8 cellular contexts compared by ENCODE assay signal in the genomic region with DNA sequence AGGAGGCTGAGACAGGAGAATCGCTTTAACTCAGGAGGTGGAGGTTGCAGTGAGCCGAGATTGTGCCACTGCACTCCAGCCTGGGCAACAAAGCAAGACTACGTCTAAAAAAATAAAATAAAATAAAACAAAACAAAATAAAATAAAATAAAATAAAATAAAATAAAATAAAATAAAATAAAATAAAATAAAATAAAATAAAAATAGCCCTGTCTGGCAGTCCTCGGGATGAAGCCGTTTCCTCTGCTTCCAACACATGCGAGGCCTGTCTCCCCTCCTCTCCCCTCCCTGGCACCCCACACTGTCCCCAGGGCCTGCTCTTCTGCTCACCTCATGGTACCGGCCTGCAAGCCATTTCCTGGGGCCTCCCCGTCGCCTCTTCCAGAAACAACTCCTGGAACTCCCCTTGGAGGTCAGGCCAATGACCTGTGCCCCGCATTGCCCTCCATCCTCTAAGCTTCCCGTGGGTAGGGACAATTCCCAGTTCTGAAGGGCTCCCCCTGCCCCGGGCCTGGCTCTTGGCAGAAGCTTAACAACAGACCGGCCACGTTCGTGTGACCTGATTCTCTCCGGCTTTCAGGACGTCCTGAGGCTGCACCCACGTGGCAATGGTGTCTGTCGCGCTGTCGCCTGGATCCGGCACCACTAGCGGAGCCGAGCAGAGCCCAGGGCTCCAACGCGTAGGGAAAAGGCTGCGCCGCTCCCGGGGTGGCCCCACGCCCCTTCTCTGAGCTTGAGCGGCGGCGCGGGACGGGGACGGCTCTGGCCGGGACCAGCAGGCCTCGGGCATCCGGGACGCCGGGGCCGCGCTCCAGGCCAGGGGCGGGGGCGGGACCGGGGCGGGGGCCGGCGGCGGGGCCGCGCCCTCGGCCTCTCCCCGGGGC.
DNase-seq lines count a peak whose midpoint lies in the region; ATAC-seq and TF ChIP-seq lines count a peak whose summit lies in the region.

No MANE protein-coding gene starts in this region.

- H3F3A ChIP-seq in OCI-LY1 (ENCODE audit: insufficient read depth, low read length): no peaks in the 10 kb centered on the region

- no peaks in the 10 kb centered on the region for H3K9me2 ChIP-seq in OCI-LY1 (ENCODE audit: low read depth, low read length)

- H3K36me3 ChIP-seq in OCI-LY1 (ENCODE audit: insufficient read depth, low read length) (no peaks in the 10 kb centered on the region), iPS-15b (ENCODE audit: control insufficient read depth, insufficient read depth, low read length) (no peaks in the 10 kb centered on the region)

- no peak for ATAC-seq in HG02870 (IDR thresholded peaks at IDR 0.05; ENCODE audit: unreplicated experiment)

- H3K27ac ChIP-seq in OCI-LY1 (ENCODE audit: low read depth, low read length, poor library complexity, severe bottlenecking) (peak overlapping the region; percentile 86), skin epidermis (peak overlapping the region in 20 of 21 experiments; percentile 35 to 96 (median 82))

- no peak for TF ChIP-seq CTCF in OCI-LY1 (IDR thresholded peaks at IDR 0.05; ENCODE audit: low read length)

- DNase-seq in activated gamma-delta T cell treated with Interleukin-2 at 50 U/mL for 16 hours (peak; percentile 10), activated gamma-delta T cell (lab: John Stamatoyannopoulos, UW) (no peak), astrocyte of the hippocampus (ENCODE audit: low read depth, low spot score) (peak; percentile 65), DMS79 treated with DMSO at 0.1 percent for 48 hours (lab: John Stamatoyannopoulos, UW) (no peak)

- H4K20me1 ChIP-seq in OCI-LY1 (ENCODE audit: insufficient read depth, low read length): no peaks in the 10 kb centered on the region

- H3K27me3 ChIP-seq in OCI-LY1 (ENCODE audit: insufficient read depth, low read length) (no peaks in the 10 kb centered on the region), iPS-15b (ENCODE audit: control insufficient read depth, insufficient read depth, low read length) (no peaks in the 10 kb centered on the region)

- H3K9ac ChIP-seq in OCI-LY1 (ENCODE audit: low read length) (peak overlapping the region; percentile 84), iPS-15b (ENCODE audit: low read depth, low read length) (peak overlapping the region; percentile 38)

- H3K4me3 ChIP-seq in OCI-LY1 (ENCODE audit: low read depth, low read length, poor library complexity, severe bottlenecking): peak overlapping the region; percentile 64
- peak overlapping the region; percentile 54 for H3K4me3 ChIP-seq in iPS-15b (ENCODE audit: low read depth, low read length)
- H3K4me3 ChIP-seq in skin epidermis: peak overlapping the region; percentile 40 to 68 (median 54)

- peaks cover 55% of the 10 kb centered on the region for H3K4me1 ChIP-seq in OCI-LY1 (ENCODE audit: insufficient read depth, low read length, severe bottlenecking)
- no peaks in the 10 kb centered on the region for H3K4me1 ChIP-seq in iPS-15b (ENCODE audit: control insufficient read depth, insufficient read depth, low read length)

- H3K9me3 ChIP-seq in OCI-LY1 (ENCODE audit: low read length): no peaks in the 10 kb centered on the region
- no peaks in the 10 kb centered on the region for H3K9me3 ChIP-seq in iPS-15b (ENCODE audit: control insufficient read depth, insufficient read depth, low read length)

- no peak overlapping the region for H2AFZ ChIP-seq in OCI-LY1 (ENCODE audit: low read length)

- peaks cover 12% of the 10 kb centered on the region; the same call in 1 of the 2 replicates for H3K79me2 ChIP-seq in OCI-LY1 (ENCODE audit: insufficient read depth, low read length)

- peak overlapping the region; percentile 73 for H3K4me2 ChIP-seq in OCI-LY1 (ENCODE audit: low read length)

Comparison
In these comparisons a context has a peak if more than half of its experiments do, and no peak if none do; other contexts are left out.
1. DNase-seq: peak in activated gamma-delta T cell treated with Interleukin-2 at 50 U/mL for 16 hours (single experiment) and astrocyte of the hippocampus (single experiment); none in activated gamma-delta T cell (single experiment) and DMS79 treated with DMSO at 0.1 percent for 48 hours (single experiment).
2. Peak in every context shown above with its lines, with median percentiles within 50 percentile points of each other: H3K4me3 ChIP-seq.